7 cellular contexts compared by ENCODE assay signal in genomic region chr22:37545703-37546435, GRCh38. TPM values are rescaled to one million over a fixed set of nuclear protein-coding genes. Genes with fewer than 3 reads are reported as not detected.
DNase-seq lines count a peak whose midpoint lies in the region; ATAC-seq and TF ChIP-seq lines count a peak whose summit lies in the region.

No MANE protein-coding gene starts in this region.

- no peaks in the 10 kb centered on the region for H3K79me2 ChIP-seq in MM.1S (ENCODE audit: low read length)

- ATAC-seq in upper lobe of left lung (ENCODE audit: low FRiP score in 2 of 2) (peak; percentile 90 to 94), HG03521 (IDR thresholded peaks at IDR 0.05; ENCODE audit: unreplicated experiment) (no peak), HG03025 (IDR thresholded peaks at IDR 0.05; ENCODE audit: low FRiP score, unreplicated experiment) (no peak)

- H3K27ac ChIP-seq in MM.1S (ENCODE audit: low read length) = no peak overlapping the region
- peak overlapping the region; percentile 84 for H3K27ac ChIP-seq in ectodermal cell (ENCODE audit: insufficient read depth, low read depth, low read length, poor library complexity, severe bottlenecking)
- peak overlapping the region; percentile 88 to 95 (median 93) for H3K27ac ChIP-seq in upper lobe of left lung

- H4K20me1 ChIP-seq in MM.1S (ENCODE audit: insufficient read depth, low read length) = no peaks in the 10 kb centered on the region

- TF ChIP-seq CTCF in MM.1S (IDR thresholded peaks at IDR 0.05; ENCODE audit: low read length) (no peak), upper lobe of left lung (IDR thresholded peaks at IDR 0.05) (no peak)

- H3K4me3 ChIP-seq in MM.1S (ENCODE audit: low read length) = no peak overlapping the region
- peak overlapping the region; percentile 2 for H3K4me3 ChIP-seq in ectodermal cell (ENCODE audit: insufficient read depth, low read depth, low read length)
- peak overlapping the region in 3 of 4 donors; percentile 4 to 31 (median 11) for H3K4me3 ChIP-seq in upper lobe of left lung

- H3K4me1 ChIP-seq in MM.1S (ENCODE audit: low read length) (peaks cover 29% of the 10 kb centered on the region), ectodermal cell (ENCODE audit: control insufficient read depth, insufficient read depth, low read length) (peaks cover 25% of the 10 kb centered on the region), upper lobe of left lung (peaks cover 48 to 82% (median 62%) of the 10 kb centered on the region in 4 donors)

- TF ChIP-seq EP300 in upper lobe of left lung (IDR thresholded peaks at IDR 0.05) = no peak

- peaks cover 12% of the 10 kb centered on the region for H3F3A ChIP-seq in MM.1S (ENCODE audit: insufficient read depth, low read length)

- no peak overlapping the region for H3K9ac ChIP-seq in MM.1S (ENCODE audit: low read length)

- 11 to 15% methylated on average over 26 to 28 of the region's 28 CpGs for WGBS in ectodermal cell, 2 experiments
- 10 to 12% methylated on average over 12 to 27 of the region's 28 CpGs for WGBS in upper lobe of left lung, 2 donors

- DNase-seq in MM.1S (no peak), lung microvascular endothelial cell (ENCODE audit: low read depth in 2 of 2) (peak; percentile 43 to 97), upper lobe of left lung (peak; percentile 90 to 92), NCI-H128 (lab: John Stamatoyannopoulos, UW; ENCODE audit: unreplicated experiment) (no peak)

- H3K36me3 ChIP-seq in MM.1S (replicated peaks; ENCODE audit: insufficient read depth, low read length) = no peaks in the 10 kb centered on the region
- no peaks in the 10 kb centered on the region for H3K36me3 ChIP-seq in ectodermal cell (ENCODE audit: control insufficient read depth, insufficient read depth, low read length)
- no peaks in the 10 kb centered on the region for H3K36me3 ChIP-seq in upper lobe of left lung

- H3K9me2 ChIP-seq in MM.1S (replicated peaks; ENCODE audit: insufficient read depth, low read length) = no peaks in the 10 kb centered on the region

- H3K9me3 ChIP-seq in MM.1S (replicated peaks; ENCODE audit: insufficient read depth, low read length) = no peaks in the 10 kb centered on the region
- no peaks in the 10 kb centered on the region for H3K9me3 ChIP-seq in ectodermal cell (ENCODE audit: control insufficient read depth, low read length)
- H3K9me3 ChIP-seq in upper lobe of left lung = no peaks in the 10 kb centered on the region

- no peak overlapping the region for H3K4me2 ChIP-seq in MM.1S (ENCODE audit: low read depth, low read length)

- peak overlapping the region; percentile 67; the same call in 1 of the 2 replicates for H2AFZ ChIP-seq in MM.1S (ENCODE audit: low read length)

- TF ChIP-seq POLR2A in upper lobe of left lung (IDR thresholded peaks at IDR 0.05) = peak in 2 of 4 donors; percentile 42 to 73

- H3K27me3 ChIP-seq in MM.1S (replicated peaks; ENCODE audit: insufficient read depth, low read length) (no peaks in the 10 kb centered on the region; the same call in 1 of the 2 replicates), ectodermal cell (ENCODE audit: control insufficient read depth, insufficient read depth, low read length, poor library complexity, severe bottlenecking) (no peaks in the 10 kb centered on the region), upper lobe of left lung (no peaks in the 10 kb centered on the region)

RNA-seq across cellular contexts. Expression of gene CDC42EP1, which starts 14.4 kb away (rescaled TPM):
- 12.9 TPM for polyA plus RNA-seq in ectodermal cell (2013, experiment 1 of 4)
- 13.4 TPM for polyA plus RNA-seq in ectodermal cell (2013, experiment 2 of 4)
- 12.9 TPM for polyA plus RNA-seq in ectodermal cell (2013, experiment 3 of 4)
- 13.3 TPM for polyA plus RNA-seq in ectodermal cell (2013, experiment 4 of 4)
- total RNA-seq in lung microvascular endothelial cell = 7.8 and 7.9 TPM in 2 replicates
- total RNA-seq in upper lobe of left lung = 10 to 100 TPM; 38.8 to 81.7 (median 67.5) TPM

RNA-seq across cellular contexts. Expression of gene CARD10, which starts 26.7 kb away (rescaled TPM):
- polyA plus RNA-seq in ectodermal cell (2013, experiment 1 of 4) = 2.9 TPM
- polyA plus RNA-seq in ectodermal cell (2013, experiment 2 of 4) = 2.9 TPM
- 3.4 TPM for polyA plus RNA-seq in ectodermal cell (2013, experiment 3 of 4)
- 3.8 TPM for polyA plus RNA-seq in ectodermal cell (2013, experiment 4 of 4)
- total RNA-seq in lung microvascular endothelial cell (36.2 and 57.1 TPM in 2 replicates), upper lobe of left lung (10 to 100 TPM in 4 of 6 donors, 1 to 10 TPM in 2; 6.2 to 19.8 (median 13.6) TPM)

RNA-seq across cellular contexts. Expression of gene LGALS2, which starts 34.0 kb away (rescaled TPM):
- polyA plus RNA-seq in ectodermal cell (2013, experiment 1 of 4) = not detected
- polyA plus RNA-seq in ectodermal cell (2013, experiment 2 of 4) = not detected
- polyA plus RNA-seq in ectodermal cell (2013, experiment 3 of 4) = not detected
- polyA plus RNA-seq in ectodermal cell (2013, experiment 4 of 4) = not detected
- total RNA-seq in lung microvascular endothelial cell = not detected in 2 replicates
- 1 to 10 TPM in 3 of 6 donors, not detected in 3; 1.4 to 4.2 (median 2.0) TPM for total RNA-seq in upper lobe of left lung

RNA-seq across cellular contexts. Expression of gene MFNG, which starts 59.7 kb away (rescaled TPM):
- polyA plus RNA-seq in ectodermal cell (2013, experiment 1 of 4) = 7.6 TPM
- 8.3 TPM for polyA plus RNA-seq in ectodermal cell (2013, experiment 2 of 4)
- polyA plus RNA-seq in ectodermal cell (2013, experiment 3 of 4) = 8.0 TPM
- polyA plus RNA-seq in ectodermal cell (2013, experiment 4 of 4) = 12.5 TPM
- 89.8 and 137 TPM in 2 replicates for total RNA-seq in lung microvascular endothelial cell
- 10 to 100 TPM; 14.0 to 74.0 (median 45.9) TPM for total RNA-seq in upper lobe of left lung

Comparison
In these comparisons a context has a peak if more than half of its experiments do, and no peak if none do; other contexts are left out.
1. DNase-seq: peak in lung microvascular endothelial cell (2 of 2) and upper lobe of left lung (2 of 2); none in MM.1S (single experiment) and NCI-H128 (single experiment).
2. ATAC-seq: peak in upper lobe of left lung (2 of 2); none in HG03521 (single experiment) and HG03025 (single experiment).